Comparison of ENCODE assay signal across 8 cellular contexts in the genomic region with DNA sequence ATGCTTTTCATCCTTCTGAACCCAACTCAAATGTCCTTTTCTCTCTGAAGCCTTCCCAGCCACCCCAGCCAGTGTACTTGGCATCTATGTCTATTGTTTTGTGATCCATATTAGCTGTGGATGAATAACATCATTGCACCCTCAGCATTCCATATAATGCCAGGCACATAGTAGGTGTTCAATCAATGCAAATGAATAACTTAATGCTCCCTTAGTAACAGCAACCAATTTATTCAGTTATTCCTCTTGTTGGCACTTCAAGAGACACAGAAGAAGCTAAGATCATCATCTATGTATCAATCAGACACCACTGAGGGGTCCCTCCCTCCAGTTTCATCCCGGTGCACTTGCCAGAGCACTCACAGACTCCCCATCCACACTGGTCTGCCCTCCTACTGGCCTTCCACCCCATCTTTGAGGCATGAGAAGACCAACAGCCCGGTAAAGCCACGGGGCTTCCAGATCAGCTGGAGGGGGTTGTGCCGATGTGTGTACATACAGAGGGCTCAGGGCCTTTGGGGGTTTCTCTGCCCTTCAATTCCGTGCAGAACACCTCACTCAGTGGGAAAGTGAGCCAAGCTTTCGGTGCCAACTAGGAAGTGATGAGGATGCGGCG. TPM values are rescaled to one million over a fixed set of nuclear protein-coding genes. Genes with fewer than 3 reads are reported as not detected.
DNase-seq lines count a peak whose midpoint lies in the region; FAIRE-seq and TF ChIP-seq lines count a peak whose summit lies in the region.

No MANE protein-coding gene starts in this region.

- peaks cover 10% of the 10 kb centered on the region for H3K36me3 ChIP-seq in OCI-LY7 (ENCODE audit: insufficient read depth, low read length)
- no peaks in the 10 kb centered on the region for H3K36me3 ChIP-seq in endocrine pancreas (ENCODE audit: control insufficient read depth, insufficient read depth, low read length)

- peaks cover 70% of the 10 kb centered on the region for H3K4me1 ChIP-seq in OCI-LY7 (ENCODE audit: insufficient read depth, low read length, poor library complexity, severe bottlenecking)
- no peaks in the 10 kb centered on the region for H3K4me1 ChIP-seq in endocrine pancreas (ENCODE audit: control insufficient read depth, insufficient read depth, low read length)

- BruUV-seq in Calu3 (replicated peaks; lab: Mats Ljungman, UMichigan), result no TSS peak
- no TSS peak for BruUV-seq in OCI-LY7 (replicated peaks; lab: Mats Ljungman, UMichigan)

- H3K4me3 Mint-ChIP-seq in Calu3 (ENCODE audit: low read depth, unreplicated experiment) (peak overlapping the region; percentile 95), osteocyte (ENCODE audit: unreplicated experiment) (peak overlapping the region; percentile 87)

- POLR2A ChIA-PET in OCI-LY7 (lab: Charles Lee), result interaction anchor here (0.5 to 3.8 kb wide), 9 partner anchors 8 to 261 kb away, joined by 3 to 11 read pairs (median 5); a partner anchor contains a TSS

- peaks cover 41% of the 10 kb centered on the region; the same call in 1 of the 2 replicates for H3K79me2 ChIP-seq in OCI-LY7 (ENCODE audit: insufficient read depth, low read depth, low read length)

- peak overlapping the region; percentile 61 for H3K27ac Mint-ChIP-seq in Calu3 (ENCODE audit: unreplicated experiment)
- H3K27ac Mint-ChIP-seq in osteocyte (ENCODE audit: unreplicated experiment), result peak overlapping the region; percentile 99

- CTCF ChIA-PET in Calu3 (lab: Charles Lee), result interaction anchor here (1.0 to 3.7 kb wide), 3 partner anchors 127 to 261 kb away, joined by 5 to 15 read pairs (median 6); a partner anchor contains a TSS
- CTCF ChIA-PET in OCI-LY7 (lab: Charles Lee; ENCODE audit: unreplicated experiment), result interaction anchor here (0.5 to 0.9 kb wide), 2 partner anchors 107 to 698 kb away, joined by 3 to 4 read pairs; a partner anchor contains a TSS

- TF ChIP-seq CTCF in Calu3 (IDR thresholded peaks at IDR 0.05; ENCODE audit: unreplicated experiment) (no peak), OCI-LY7 (conservative IDR thresholded peaks at IDR 0.05; ENCODE audit: low read length) (no peak), osteocyte (IDR thresholded peaks at IDR 0.05) (no peak)

- no peak for DNase-seq in Calu3
- peak; percentile 50 for DNase-seq in OCI-LY7 (ENCODE audit: low spot score)
- no peak for DNase-seq in osteocyte (ENCODE audit: extremely low spot score, unreplicated experiment)
- no peak for DNase-seq in NCI-H1694 treated with DMSO at 0.1 percent for 48 hours (lab: John Stamatoyannopoulos, UW)
- DNase-seq in NCI-H1930 (lab: John Stamatoyannopoulos, UW), result no peak
- DNase-seq in GM12891 (ENCODE audit: insufficient read length, low spot score), result no peak
- DNase-seq in GM03348 (ENCODE audit: low spot score), result no peak

- H3K9me3 Mint-ChIP-seq in Calu3 (ENCODE audit: low read depth, unreplicated experiment) (no peaks in the 10 kb centered on the region), osteocyte (ENCODE audit: unreplicated experiment) (no peaks in the 10 kb centered on the region)

- no peaks in the 10 kb centered on the region for H3K27me3 Mint-ChIP-seq in Calu3 (ENCODE audit: unreplicated experiment)
- H3K27me3 Mint-ChIP-seq in osteocyte (ENCODE audit: unreplicated experiment), result no peaks in the 10 kb centered on the region

- intact Hi-C loops in Calu3 (cut with micrococcal nuclease; ENCODE audit: unreplicated experiment) (loop anchor here (5.0 kb wide), 1 partner anchor 126 kb away; a partner anchor contains a TSS), OCI-LY7 (cut with micrococcal nuclease; ENCODE audit: unreplicated experiment) (loop anchor here (10.0 kb wide), 2 partner anchors 443 to 503 kb away; a partner anchor contains a TSS)

- H3K4me1 Mint-ChIP-seq in Calu3 (ENCODE audit: low read depth, unreplicated experiment) (peaks cover 44% of the 10 kb centered on the region), osteocyte (ENCODE audit: unreplicated experiment) (peaks cover 63% of the 10 kb centered on the region)

- no peaks in the 10 kb centered on the region; the same call in 1 of the 2 replicates for H4K20me1 ChIP-seq in OCI-LY7 (ENCODE audit: insufficient read depth, low read length)

- no peak for FAIRE-seq in GM12891 (lab: Jason Lieb, UNC)

- H3K4me2 ChIP-seq in OCI-LY7 (ENCODE audit: low read length), result peak overlapping the region; percentile 83

- H2AFZ ChIP-seq in OCI-LY7 (ENCODE audit: low read length), result peak overlapping the region; percentile 41; the same call in 1 of the 2 replicates

- peaks cover 59% of the 10 kb centered on the region for H3K36me3 Mint-ChIP-seq in Calu3 (ENCODE audit: insufficient read depth, unreplicated experiment)
- H3K36me3 Mint-ChIP-seq in osteocyte (ENCODE audit: unreplicated experiment), result no peaks in the 10 kb centered on the region

- peak overlapping the region; percentile 84 for H3K9ac ChIP-seq in endocrine pancreas (ENCODE audit: control insufficient read depth, insufficient read depth, low read length)

- H3K27ac ChIP-seq in OCI-LY7 (ENCODE audit: low read depth, low read length, poor library complexity, severe bottlenecking), result peak overlapping the region; percentile 74

- no peaks in the 10 kb centered on the region for H3K9me2 ChIP-seq in OCI-LY7 (ENCODE audit: insufficient read depth, low read length)

- H3K4me3 ChIP-seq in OCI-LY7 (ENCODE audit: low read depth, low read length, poor library complexity, severe bottlenecking) (peak overlapping the region; percentile 82), endocrine pancreas (ENCODE audit: control insufficient read depth, insufficient read depth, low read length) (peak overlapping the region; percentile 39)

- no peak for TF ChIP-seq POLR2A in GM12891 (IDR thresholded peaks at IDR 0.05; ENCODE audit: low read depth, low read length)

- no peaks in the 10 kb centered on the region for H3K27me3 ChIP-seq in endocrine pancreas (ENCODE audit: control insufficient read depth, insufficient read depth, low read length)

- H3K9me3 ChIP-seq in OCI-LY7 (ENCODE audit: low read length) (no peaks in the 10 kb centered on the region), endocrine pancreas (ENCODE audit: control insufficient read depth, low read length) (no peaks in the 10 kb centered on the region)

TF ChIP-seq in GM12891, 5 proteins besides CTCF, POLR2A, EP300 and RAD21:
- no peak for TF ChIP-seq TAF1 (IDR thresholded peaks at IDR 0.05; ENCODE audit: low read depth, low read length)
- TF ChIP-seq POLR2AphosphoS5 (IDR thresholded peaks at IDR 0.05; ENCODE audit: low read depth, low read length), result no peak
- TF ChIP-seq PAX5 (IDR thresholded peaks at IDR 0.05; ENCODE audit: insufficient read depth, low read length, severe bottlenecking), result no peak
- no peak for TF ChIP-seq SPI1 (IDR thresholded peaks at IDR 0.05; ENCODE audit: low read depth, low read length)
- no peak for TF ChIP-seq POU2F2 (IDR thresholded peaks at IDR 0.05; ENCODE audit: low read depth, low read length)

RNA-seq across cellular contexts. Expression of a gene that starts 2.4 kb away (rescaled TPM):
- total RNA-seq in Calu3 (2022) (32.6 and 34.0 TPM in 2 replicates), OCI-LY7 (2022) (47.8 and 56.0 TPM in 2 replicates), osteocyte (27.6 and 29.2 TPM in 2 replicates)
- 33.2 and 35.1 TPM in 2 replicates for total RNA-seq in OCI-LY7 (2014; rRNA removed; shearing (Covaris generic))
- polyA plus RNA-seq in GM12891 (2012; ENCODE audit: low read depth, missing spikeins), result 9.4 TPM
